ENCODE assay signal across 1 cellular context in genomic region chr19:29549105-29550070, GRCh38.
TF ChIP-seq lines count a peak whose summit lies in the region.

No MANE protein-coding gene starts in this region.

TF ChIP-seq in A549, 52 proteins besides CTCF, POLR2A, EP300 and RAD21 (continued from another document):
- TF ChIP-seq REST (IDR thresholded peaks at IDR 0.05) (no peak), MAFK (IDR thresholded peaks at IDR 0.05; ENCODE audit: partially characterized antibody) (no peak), HMGXB4 (CRISPR knock-in tag; IDR thresholded peaks at IDR 0.05; ENCODE audit: borderline replicate concordance) (no peak), CEBPB (IDR thresholded peaks at IDR 0.05) (no peak), USF2 (IDR thresholded peaks at IDR 0.05) (no peak), RNF2 (IDR thresholded peaks at IDR 0.05; ENCODE audit: borderline replicate concordance, low read depth) (no peak), MAZ (IDR thresholded peaks at IDR 0.05; ENCODE audit: borderline replicate concordance, low read depth, low read length) (no peak), GATA3 (IDR thresholded peaks at IDR 0.05; ENCODE audit: borderline replicate concordance) (no peak), BCL3 (IDR thresholded peaks at IDR 0.05) (no peak), HES2 (IDR thresholded peaks at IDR 0.05) (no peak)
